Comparison of ENCODE assay signal across 8 cellular contexts in genomic region chr21:36966066-36966845, GRCh38. TPM values are rescaled to one million over a fixed set of nuclear protein-coding genes. Genes with fewer than 3 reads are reported as not detected.
DNase-seq lines count a peak whose midpoint lies in the region; ATAC-seq, FAIRE-seq and TF ChIP-seq lines count a peak whose summit lies in the region.

Gene HLCS (minus strand): TSS chr21:36966669. CDS start chr21:36966638, 31 bp downstream.

- H3K9ac ChIP-seq in astrocyte (ENCODE audit: low read length) (peak within 1 kb of the TSS; percentile 83), skeletal muscle tissue (ENCODE audit: low read depth in 1 of 3, low read length in 3 of 3) (peak within 1 kb of the TSS; percentile 57 to 82 (median 75))

- H3K9me3 Mint-ChIP-seq in astrocyte (ENCODE audit: unreplicated experiment): no peaks in the 10 kb centered on the region

- peaks cover 10% of the 10 kb centered on the region for H3K79me2 ChIP-seq in astrocyte (ENCODE audit: insufficient read depth, low read length)

- no peak; the same call in 1 of the 2 replicates for TF ChIP-seq POLR2A in GM12891 (IDR thresholded peaks at IDR 0.05; ENCODE audit: low read depth, low read length)

- H3K27ac Mint-ChIP-seq in astrocyte (ENCODE audit: unreplicated experiment): peak within 1 kb of the TSS; percentile 31

- H3K27ac ChIP-seq in astrocyte (ENCODE audit: low read depth, low read length): peak within 1 kb of the TSS; percentile 57
- peak within 1 kb of the TSS; percentile 65 for H3K27ac ChIP-seq in skeletal muscle tissue (ENCODE audit: low read depth, low read length)

- H4K20me1 ChIP-seq in astrocyte (ENCODE audit: insufficient read depth, low read length): no peaks in the 10 kb centered on the region

- no peaks in the 10 kb centered on the region for H3K27me3 Mint-ChIP-seq in astrocyte (ENCODE audit: low read depth, unreplicated experiment)

- peaks cover 6% of the 10 kb centered on the region for H3K4me1 Mint-ChIP-seq in astrocyte (ENCODE audit: low read depth, unreplicated experiment)

- H3K4me3 Mint-ChIP-seq in astrocyte (ENCODE audit: unreplicated experiment): peak within 1 kb of the TSS; percentile 89

- H3K36me3 Mint-ChIP-seq in astrocyte (ENCODE audit: low read depth, unreplicated experiment): peaks cover 6% of the 10 kb centered on the region

- H3K4me3 ChIP-seq in astrocyte (ENCODE audit: insufficient read depth, low read depth, low read length): peak within 1 kb of the TSS; percentile 65
- H3K4me3 ChIP-seq in iPS-11a (ENCODE audit: low read depth, low read length): peak within 1 kb of the TSS; percentile 50
- peak within 1 kb of the TSS; percentile 61 to 81 (median 75) for H3K4me3 ChIP-seq in skeletal muscle tissue (ENCODE audit: low read length in 3 of 3)

- H3K9me3 ChIP-seq in astrocyte (ENCODE audit: insufficient read depth, low read depth, low read length) (no peaks in the 10 kb centered on the region), skeletal muscle tissue (ENCODE audit: control insufficient read depth in 3 of 3, low read length in 3 of 3) (no peaks in the 10 kb centered on the region)

- peak within 1 kb of the TSS; percentile 80 for H2AFZ ChIP-seq in astrocyte (ENCODE audit: low read depth, low read length)

- ATAC-seq in HG02588 (IDR thresholded peaks at IDR 0.05; ENCODE audit: unreplicated experiment): peak; percentile 76

- no peak for TF ChIP-seq CTCF in astrocyte (IDR thresholded peaks at IDR 0.05; ENCODE audit: insufficient read depth, low read depth, low read length)

- peak within 1 kb of the TSS; percentile 87 for H3K4me2 ChIP-seq in astrocyte (ENCODE audit: low read length)

- H3K4me1 ChIP-seq in astrocyte (ENCODE audit: insufficient read depth, low read length): no peaks in the 10 kb centered on the region
- peaks cover 3 to 8% (median 4%) of the 10 kb centered on the region in 3 donors for H3K4me1 ChIP-seq in skeletal muscle tissue (ENCODE audit: control insufficient read depth in 3 of 3, insufficient read depth in 3 of 3, low read length in 3 of 3)

- DNase-seq in GM12891 (ENCODE audit: insufficient read length, low spot score): peak; percentile 76
- DNase-seq in NCI-H1105 (lab: John Stamatoyannopoulos, UW): peak; percentile 75
- DNase-seq in T-helper 22 cell (ENCODE audit: low read depth): peak; percentile 63
- DNase-seq in astrocyte (ENCODE audit: low read depth): peak; percentile 31
- DNase-seq in MV-4-11 (lab: John Stamatoyannopoulos, UW): no peak

- H3K27me3 ChIP-seq in astrocyte (ENCODE audit: insufficient read depth, low read length): no peaks in the 10 kb centered on the region
- H3K27me3 ChIP-seq in skeletal muscle tissue (ENCODE audit: control insufficient read depth in 3 of 3, insufficient read depth in 3 of 3, low read length in 3 of 3): no peaks in the 10 kb centered on the region

- H3K36me3 ChIP-seq in astrocyte (ENCODE audit: insufficient read depth, low read length): no peaks in the 10 kb centered on the region
- peaks cover 0 to under 1% (median under 1%) of the 10 kb centered on the region in 3 donors for H3K36me3 ChIP-seq in skeletal muscle tissue (ENCODE audit: control insufficient read depth in 3 of 3, insufficient read depth in 3 of 3, low read length in 3 of 3)

- FAIRE-seq in GM12891 (lab: Jason Lieb, UNC) (peak; percentile 93), astrocyte (lab: Jason Lieb, UNC) (no peak)

TF ChIP-seq in GM12891, 5 proteins besides CTCF, POLR2A, EP300 and RAD21:
- TF ChIP-seq POU2F2 (IDR thresholded peaks at IDR 0.05; ENCODE audit: low read depth, low read length) (no peak), PAX5 (IDR thresholded peaks at IDR 0.05; ENCODE audit: insufficient read depth, low read length, severe bottlenecking) (no peak), TAF1 (IDR thresholded peaks at IDR 0.05; ENCODE audit: low read depth, low read length) (no peak), SPI1 (IDR thresholded peaks at IDR 0.05; ENCODE audit: low read depth, low read length) (no peak), POLR2AphosphoS5 (IDR thresholded peaks at IDR 0.05; ENCODE audit: low read depth, low read length) (0 out of 2 replicates have a peak, but pooled peaks have one; percentile 35)
TF ChIP-seq in GM12891: peak in this region for 1.

RNA-seq across cellular contexts. Expression of gene HLCS, which starts in this region (rescaled TPM):
- polyA plus RNA-seq in GM12891 (2012; ENCODE audit: low read depth, missing spikeins): 4.8 TPM
- total RNA-seq in astrocyte (20.9 and 24.3 TPM in 2 replicates), skeletal muscle tissue (18.8 TPM)
